In the genomic region with DNA sequence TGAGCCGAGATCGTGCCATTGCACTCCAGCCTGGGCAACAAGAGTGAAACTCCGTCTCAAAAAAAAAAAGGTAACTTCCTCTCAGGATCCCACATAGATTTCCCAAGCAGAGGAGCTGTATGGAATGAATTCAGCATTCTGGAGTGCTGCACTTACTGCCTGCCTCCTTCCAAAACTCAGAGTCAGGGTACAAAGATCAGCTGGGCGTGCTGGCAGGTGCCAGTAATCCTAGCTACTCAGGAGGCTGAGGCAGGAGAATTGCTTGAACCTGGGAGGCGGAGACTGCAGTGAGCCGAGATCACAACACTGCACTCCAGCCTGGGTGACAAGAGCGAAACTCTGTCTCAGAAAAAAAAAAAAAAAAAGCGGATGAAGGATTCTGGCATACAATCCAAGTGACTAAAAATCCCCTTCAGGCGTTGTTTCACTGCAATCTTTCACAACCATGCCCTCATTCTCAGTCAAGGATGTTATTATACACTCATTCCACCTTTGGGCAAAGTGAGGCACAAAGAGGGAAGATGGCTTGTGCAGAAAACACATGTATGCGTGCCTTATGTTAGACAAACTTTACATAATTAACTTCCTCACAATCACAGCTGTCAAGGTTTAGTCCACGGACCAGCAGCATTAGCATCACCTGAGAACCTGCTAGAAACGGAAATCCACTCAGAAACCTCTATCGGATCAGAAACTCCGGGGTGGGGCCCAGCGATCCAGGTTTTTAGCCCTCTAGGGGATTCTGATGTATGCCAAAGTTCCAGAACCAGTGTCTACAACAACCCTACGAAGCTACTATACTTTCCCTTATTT, we compare ENCODE assay signal across 11 cellular contexts. TPM values are rescaled to one million over a fixed set of nuclear protein-coding genes. Genes with fewer than 3 reads are reported as not detected.
DNase-seq lines count a peak whose midpoint lies in the region; ATAC-seq lines count a peak whose summit lies in the region.
"Had no signal": no experiment of that assay in that cellular context is flagged by ENCODE, and none has a peak within 500 bp of the region (broad histone marks: within the 10 kb centered on the region; RNA-seq: fewer than 3 reads in every experiment).

No MANE protein-coding gene starts in this region.

- ATAC-seq in left colon, result peak; percentile 53
- ATAC-seq in stimulated activated effector memory CD8-positive, alpha-beta T cell treated with anti-CD3 and anti-CD28 coated beads, Interleukin-12 subunit alpha, Interleukin-12 subunit beta, amount 100 ng/mL, for 72 hours, result no peak

- intact Hi-C loops in activated T-helper 1 cell treated with anti-CD3 and anti-CD28 coated beads, Interleukin-12 subunit alpha, Interleukin-12 subunit beta, Interleukin-2, Interleukin-4 antibody, amounts not matched to agents 30 ng/mL and 10 ng/mL and 1 ng/mL, durations not matched to agents 14 hours and 24 hours and 36 hours (cut with micrococcal nuclease), result no loop called here
- intact Hi-C loops in left colon (cut with DNase I, micrococcal nuclease), result loop anchor here in 1 of 2 donors (5.0 to 10.0 kb wide), 2 partner anchors 50 to 63 kb away; no protein-coding TSS in a partner anchor

- H3K4me3 Mint-ChIP-seq in IgD-negative memory B cell, result peak overlapping the region; percentile 2 to 99 (median 94)
- H3K4me3 Mint-ChIP-seq in activated T-helper 1 cell treated with anti-CD3 and anti-CD28 coated beads, Interleukin-12 subunit alpha, Interleukin-12 subunit beta, Interleukin-2, Interleukin-4 antibody, amounts not matched to agents 30 ng/mL and 10 ng/mL and 1 ng/mL, durations not matched to agents 14 hours and 24 hours and 36 hours, result peak overlapping the region; percentile 96
- H3K4me3 Mint-ChIP-seq in stimulated activated effector memory CD8-positive, alpha-beta T cell treated with anti-CD3 and anti-CD28 coated beads, Interleukin-12 subunit alpha, Interleukin-12 subunit beta, amount 100 ng/mL, for 72 hours, result peak overlapping the region; percentile 92

- no peaks in the 10 kb centered on the region for H3K27me3 Mint-ChIP-seq in IgD-negative memory B cell
- no peaks in the 10 kb centered on the region for H3K27me3 Mint-ChIP-seq in activated T-helper 1 cell treated with anti-CD3 and anti-CD28 coated beads, Interleukin-12 subunit alpha, Interleukin-12 subunit beta, Interleukin-2, Interleukin-4 antibody, amounts not matched to agents 30 ng/mL and 10 ng/mL and 1 ng/mL, durations not matched to agents 14 hours and 24 hours and 36 hours (ENCODE audit: insufficient read depth)
- H3K27me3 Mint-ChIP-seq: activated CD4-positive, alpha-beta T cell treated with anti-CD3 and anti-CD28 coated beads, Interleukin-2, amount 10 ng/mL, durations not matched to agents 24 days and 14 days had no signal

- peaks cover 11 to 17% (median 12%) of the 10 kb centered on the region in 3 donors for H3K4me1 Mint-ChIP-seq in IgD-negative memory B cell
- peaks cover 27% of the 10 kb centered on the region for H3K4me1 Mint-ChIP-seq in activated T-helper 1 cell treated with anti-CD3 and anti-CD28 coated beads, Interleukin-12 subunit alpha, Interleukin-12 subunit beta, Interleukin-2, Interleukin-4 antibody, amounts not matched to agents 30 ng/mL and 10 ng/mL and 1 ng/mL, durations not matched to agents 14 hours and 24 hours and 36 hours (ENCODE audit: low read depth)
- peaks cover 43% of the 10 kb centered on the region for H3K4me1 Mint-ChIP-seq in stimulated activated effector memory CD8-positive, alpha-beta T cell treated with anti-CD3 and anti-CD28 coated beads, Interleukin-12 subunit alpha, Interleukin-12 subunit beta, amount 100 ng/mL, for 72 hours

- H3K27ac Mint-ChIP-seq in IgD-negative memory B cell, result peak overlapping the region in 1 of 3 donors; percentile 74
- no peak overlapping the region for H3K27ac Mint-ChIP-seq in activated T-helper 1 cell treated with anti-CD3 and anti-CD28 coated beads, Interleukin-12 subunit alpha, Interleukin-12 subunit beta, Interleukin-2, Interleukin-4 antibody, amounts not matched to agents 30 ng/mL and 10 ng/mL and 1 ng/mL, durations not matched to agents 14 hours and 24 hours and 36 hours
- peak overlapping the region; percentile 95 for H3K27ac Mint-ChIP-seq in stimulated activated effector memory CD8-positive, alpha-beta T cell treated with anti-CD3 and anti-CD28 coated beads, Interleukin-12 subunit alpha, Interleukin-12 subunit beta, amount 100 ng/mL, for 72 hours

- peaks cover 3% of the 10 kb centered on the region for H3K36me3 Mint-ChIP-seq in IgD-negative memory B cell
- H3K36me3 Mint-ChIP-seq in activated T-helper 1 cell treated with anti-CD3 and anti-CD28 coated beads, Interleukin-12 subunit alpha, Interleukin-12 subunit beta, Interleukin-2, Interleukin-4 antibody, amounts not matched to agents 30 ng/mL and 10 ng/mL and 1 ng/mL, durations not matched to agents 14 hours and 24 hours and 36 hours (ENCODE audit: low read depth), result peaks cover 13% of the 10 kb centered on the region
- H3K36me3 Mint-ChIP-seq in stimulated activated effector memory CD8-positive, alpha-beta T cell treated with anti-CD3 and anti-CD28 coated beads, Interleukin-12 subunit alpha, Interleukin-12 subunit beta, amount 100 ng/mL, for 72 hours, result peaks cover 44% of the 10 kb centered on the region

- no peak for DNase-seq in activated T-helper 1 cell treated with anti-CD3 and anti-CD28 coated beads, Interleukin-12 subunit alpha, Interleukin-12 subunit beta, Interleukin-2, Interleukin-4 antibody, amounts not matched to agents 30 ng/mL and 10 ng/mL and 1 ng/mL, durations not matched to agents 14 hours and 24 hours and 36 hours (ENCODE audit: low spot score)
- peak; percentile 68 to 80 for DNase-seq in left colon
- no peak for DNase-seq in stimulated activated effector memory CD8-positive, alpha-beta T cell treated with anti-CD3 and anti-CD28 coated beads, Interleukin-12 subunit alpha, Interleukin-12 subunit beta, amount 100 ng/mL, for 72 hours (ENCODE audit: low spot score in 2 of 2)
- no peak for DNase-seq in activated CD8-positive, alpha-beta memory T cell treated with anti-CD3 and anti-CD28 coated beads for 24 hours
- DNase-seq in effector CD8-positive, alpha-beta T cell (lab: John Stamatoyannopoulos, UW), result no peak
- no peak for DNase-seq in nucleus accumbens (lab: John Stamatoyannopoulos, UW)
- DNase-seq: activated CD4-positive, alpha-beta T cell treated with anti-CD3 and anti-CD28 coated beads, Interleukin-2, amount 10 ng/mL, durations not matched to agents 24 days and 14 days; GOT3; NCI-H2171 treated with DMSO at 0.1 percent for 48 hours; substantia nigra had no signal

- no peaks in the 10 kb centered on the region for H3K9me3 Mint-ChIP-seq in IgD-negative memory B cell
- H3K9me3 Mint-ChIP-seq in activated T-helper 1 cell treated with anti-CD3 and anti-CD28 coated beads, Interleukin-12 subunit alpha, Interleukin-12 subunit beta, Interleukin-2, Interleukin-4 antibody, amounts not matched to agents 30 ng/mL and 10 ng/mL and 1 ng/mL, durations not matched to agents 14 hours and 24 hours and 36 hours, result no peaks in the 10 kb centered on the region
- H3K9me3 Mint-ChIP-seq in stimulated activated effector memory CD8-positive, alpha-beta T cell treated with anti-CD3 and anti-CD28 coated beads, Interleukin-12 subunit alpha, Interleukin-12 subunit beta, amount 100 ng/mL, for 72 hours, result no peaks in the 10 kb centered on the region
- H3K9me3 Mint-ChIP-seq: activated CD4-positive, alpha-beta T cell treated with anti-CD3 and anti-CD28 coated beads, Interleukin-2, amount 10 ng/mL, durations not matched to agents 24 days and 14 days had no signal

RNA-seq across cellular contexts. Expression of a gene that starts 1.1 kb away (rescaled TPM):
- 47.0 TPM for polyA plus RNA-seq in IgD-negative memory B cell
- total RNA-seq in activated T-helper 1 cell treated with anti-CD3 and anti-CD28 coated beads, Interleukin-12 subunit alpha, Interleukin-12 subunit beta, Interleukin-2, Interleukin-4 antibody, amounts not matched to agents 30 ng/mL and 10 ng/mL and 1 ng/mL, durations not matched to agents 14 hours and 24 hours and 36 hours, result 67.8 and 70.0 TPM in 2 replicates
- total RNA-seq in left colon, result 10 to 100 TPM; 30.3 to 38.2 TPM

RNA-seq across cellular contexts. Expression of a gene that starts 9.6 kb away (rescaled TPM):
- 314 TPM for polyA plus RNA-seq in IgD-negative memory B cell
- total RNA-seq in activated T-helper 1 cell treated with anti-CD3 and anti-CD28 coated beads, Interleukin-12 subunit alpha, Interleukin-12 subunit beta, Interleukin-2, Interleukin-4 antibody, amounts not matched to agents 30 ng/mL and 10 ng/mL and 1 ng/mL, durations not matched to agents 14 hours and 24 hours and 36 hours, result 245 and 254 TPM in 2 replicates
- total RNA-seq in left colon, result 100 to 1,000 TPM in 1 of 2 donors, 10 to 100 TPM in 1; 40.4 to 161 TPM

RNA-seq across cellular contexts. Expression of a gene that starts 11.8 kb away (rescaled TPM):
- 16.1 TPM for polyA plus RNA-seq in IgD-negative memory B cell
- 32.7 and 32.9 TPM in 2 replicates for total RNA-seq in activated T-helper 1 cell treated with anti-CD3 and anti-CD28 coated beads, Interleukin-12 subunit alpha, Interleukin-12 subunit beta, Interleukin-2, Interleukin-4 antibody, amounts not matched to agents 30 ng/mL and 10 ng/mL and 1 ng/mL, durations not matched to agents 14 hours and 24 hours and 36 hours
- 10 to 100 TPM; 87.2 TPM for total RNA-seq in left colon

RNA-seq across cellular contexts. Expression of a gene that starts 26.5 kb away (rescaled TPM):
- polyA plus RNA-seq in IgD-negative memory B cell, result 2.4 TPM
- 47.0 and 50.4 TPM in 2 replicates for total RNA-seq in activated T-helper 1 cell treated with anti-CD3 and anti-CD28 coated beads, Interleukin-12 subunit alpha, Interleukin-12 subunit beta, Interleukin-2, Interleukin-4 antibody, amounts not matched to agents 30 ng/mL and 10 ng/mL and 1 ng/mL, durations not matched to agents 14 hours and 24 hours and 36 hours
- total RNA-seq in left colon, result 10 to 100 TPM; 37.7 to 50.7 TPM

RNA-seq across cellular contexts. Expression of a gene that starts 45.5 kb away (rescaled TPM):
- polyA plus RNA-seq in IgD-negative memory B cell, result 14.7 TPM
- total RNA-seq in activated T-helper 1 cell treated with anti-CD3 and anti-CD28 coated beads, Interleukin-12 subunit alpha, Interleukin-12 subunit beta, Interleukin-2, Interleukin-4 antibody, amounts not matched to agents 30 ng/mL and 10 ng/mL and 1 ng/mL, durations not matched to agents 14 hours and 24 hours and 36 hours, result 110 and 116 TPM in 2 replicates
- 100 to 1,000 TPM in 1 of 2 donors, 10 to 100 TPM in 1; 77.4 to 121 TPM for total RNA-seq in left colon

Comparison
In these comparisons a context has a peak if more than half of its experiments do, and no peak if none do; other contexts are left out.
1. DNase-seq: peak in left colon (2 of 2); none in activated T-helper 1 cell treated with anti-CD3 and anti-CD28 coated beads, Interleukin-12 subunit alpha, Interleukin-12 subunit beta, Interleukin-2, Interleukin-4 antibody, amounts not matched to agents 30 ng/mL and 10 ng/mL and 1 ng/mL, durations not matched to agents 14 hours and 24 hours and 36 hours (single experiment), stimulated activated effector memory CD8-positive, alpha-beta T cell treated with anti-CD3 and anti-CD28 coated beads, Interleukin-12 subunit alpha, Interleukin-12 subunit beta, amount 100 ng/mL, for 72 hours (0 of 2), activated CD8-positive, alpha-beta memory T cell treated with anti-CD3 and anti-CD28 coated beads for 24 hours (single experiment), effector CD8-positive, alpha-beta T cell (single experiment) and nucleus accumbens (0 of 56).
2. Peak in every context shown above with its lines, with median percentiles within 50 percentile points of each other: H3K4me3 Mint-ChIP-seq.